Comparison of ENCODE assay signal across 20 cellular contexts in the genomic region with DNA sequence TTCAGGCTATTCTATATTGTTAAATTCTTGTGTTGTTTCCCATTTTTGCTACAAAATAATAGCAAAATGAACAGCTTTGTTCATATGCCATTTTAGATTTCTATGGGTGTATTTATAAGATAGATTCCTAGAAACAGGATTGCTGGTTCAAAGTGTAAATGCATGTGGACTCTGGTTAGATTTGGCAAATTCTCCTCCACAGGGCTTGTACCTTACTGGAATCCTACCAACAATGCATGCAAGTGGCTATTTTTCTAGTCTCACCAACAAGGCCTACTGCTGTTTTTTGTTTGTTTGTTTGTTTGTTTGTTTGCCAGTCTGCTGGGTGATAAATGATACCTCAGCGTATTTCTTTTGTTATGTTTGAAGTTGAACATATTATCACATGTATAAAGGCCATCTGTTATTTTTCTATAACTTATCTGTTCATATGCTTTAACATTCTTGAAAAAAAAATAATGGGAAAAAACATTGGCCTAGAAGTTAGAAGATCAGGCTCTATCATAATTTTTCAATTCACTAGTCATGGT.
"Had no signal": no experiment of that assay in that cellular context is flagged by ENCODE, and none has a peak within 500 bp of the region (broad histone marks: within the 10 kb centered on the region; RNA-seq: fewer than 3 reads in every experiment).

No MANE protein-coding gene starts in this region.

- H3K27ac ChIP-seq: SJSA1, SK-N-MC had no signal

- H3K36me3 ChIP-seq: SJSA1 had no signal

- H3K4me1 ChIP-seq: SJSA1 had no signal

- DNase-seq: Karpas-422, KG1, MM.1S, NCI-H1092 treated with DMSO at 0.1 percent for 48 hours, NCI-H1436, NCI-H187, NCI-H2029 treated with DMSO at 0.1 percent for 48 hours, NCI-H2171 treated with DMSO at 0.1 percent for 48 hours, NCI-H345, NCI-H446 treated with DMSO at 0.1 percent for 48 hours, NCI-H510A treated with DMSO at 0.1 percent for 48 hours, NCI-H526, Right ventricle myocardium superior, RPMI8226, SIG-M5, SW 1271, T-cell had no signal

- FAIRE-seq: RCC 7860 had no signal

- H3K4me3 ChIP-seq: SJSA1, SK-N-MC had no signal

- ATAC-seq: T-cell had no signal

- H3K9me3 ChIP-seq: SJSA1 had no signal

- H3K27me3 ChIP-seq: SJSA1 had no signal
